Comparison of ENCODE assay signal across 9 cellular contexts in genomic region chr12:52945389-52946232, GRCh38. TPM values are rescaled to one million over a fixed set of nuclear protein-coding genes. Genes with fewer than 3 reads are reported as not detected.
DNase-seq lines count a peak whose midpoint lies in the region; ATAC-seq, FAIRE-seq and TF ChIP-seq lines count a peak whose summit lies in the region.
"Had no signal": no experiment of that assay in that cellular context is flagged by ENCODE, and none has a peak within 500 bp of the region (broad histone marks: within the 10 kb centered on the region; RNA-seq: fewer than 3 reads in every experiment).

No MANE protein-coding gene starts in this region.

- H3K27me3 ChIP-seq in HUES48 (ENCODE audit: control insufficient read depth, insufficient read depth, low read length) (no peaks in the 10 kb centered on the region), K562 (ENCODE audit: control insufficient read depth in 2 of 2, insufficient read depth in 2 of 2, low read length in 2 of 2) (no peaks in the 10 kb centered on the region), upper lobe of left lung (peaks cover 0 to 6% (median 0%) of the 10 kb centered on the region in 4 donors)

- no peak for TF ChIP-seq EP300 in K562 (IDR thresholded peaks at IDR 0.05; ENCODE audit: low read length)
- TF ChIP-seq EP300 in upper lobe of left lung (IDR thresholded peaks at IDR 0.05) = no peak

- no peak for TF ChIP-seq CTCF in K562 (IDR thresholded peaks at IDR 0.05 in 2 of 3, conservative IDR thresholded peaks at IDR 0.05 in 1 of 3; ENCODE audit: insufficient read depth in 2 of 3, low read depth in 1 of 3, low read length in 3 of 3)
- no peak for TF ChIP-seq CTCF in kidney (IDR thresholded peaks at IDR 0.05; ENCODE audit: borderline replicate concordance, extremely low read depth, insufficient read depth)
- no peak for TF ChIP-seq CTCF in upper lobe of left lung (IDR thresholded peaks at IDR 0.05)

- H2AFZ ChIP-seq in K562 (ENCODE audit: low read depth, low read length) = no peak overlapping the region

- intact Hi-C loops in K562 (cut with micrococcal nuclease) (no loop called here), kidney (cut with DNase I) (no loop called here)

- peaks cover 43% of the 10 kb centered on the region for H3K4me1 ChIP-seq in HUES48 (ENCODE audit: control insufficient read depth, insufficient read depth, low read length)
- H3K4me1 ChIP-seq in K562 (replicated peaks in 1 of 2; ENCODE audit: control insufficient read depth in 2 of 2, insufficient read depth in 2 of 2, low read length in 2 of 2) = peaks cover 58% of the 10 kb centered on the region in 2 experiments
- H3K4me1 ChIP-seq in kidney (ENCODE audit: control insufficient read depth in 1 of 2, insufficient read depth in 1 of 2, low read depth in 1 of 2, low read length in 2 of 2) = peaks cover 4 to 26% of the 10 kb centered on the region in 2 donors
- peaks cover 3 to 27% (median 16%) of the 10 kb centered on the region in 4 donors for H3K4me1 ChIP-seq in upper lobe of left lung

- TF ChIP-seq RAD21 in K562 (CRISPR knock-in tag; conservative IDR thresholded peaks at IDR 0.05 in 1 of 2, IDR thresholded peaks at IDR 0.05 in 1 of 2) = no peak

- H3K9ac ChIP-seq in HUES48 (ENCODE audit: low read depth, low read length) = peak overlapping the region; percentile 45
- peak overlapping the region; percentile 12 to 74; a peak in 1 of 4 replicates for H3K9ac ChIP-seq in K562 (ENCODE audit: insufficient read depth in 1 of 2, low read depth in 2 of 2, low read length in 2 of 2)
- H3K9ac ChIP-seq in kidney (ENCODE audit: low read length in 2 of 2) = no peak overlapping the region

- H3K4me2 ChIP-seq in K562 (ENCODE audit: insufficient read depth, low read length) = peak overlapping the region; percentile 8; the same call in 1 of the 2 replicates

- CTCF ChIA-PET in K562 (lab: Yijun Ruan, JAX; ENCODE audit: low intra/inter-chr PET ratio) = interaction anchor here (0.6 kb wide), 1 partner anchor 21 kb away, joined by 3 read pairs; no protein-coding TSS in a partner anchor

- POLR2A ChIA-PET in K562 (lab: Yijun Ruan, JAX) = interaction anchor here (0.8 to 4.7 kb wide), 4 partner anchors 15 to 50 kb away, joined by 3 to 16 read pairs (median 8); partner anchors contain the start of gene KRT8

- in situ Hi-C loops in K562 (cut with MboI) = no loop called here

- H3K4me3 ChIP-seq in HUES48 (ENCODE audit: low read depth, low read length) = peak overlapping the region; percentile 18; the same call in 1 of the 2 replicates
- no peak overlapping the region for H3K4me3 ChIP-seq in K562
- H3K4me3 ChIP-seq in kidney (ENCODE audit: low read length in 2 of 2) = no peak overlapping the region
- no peak overlapping the region for H3K4me3 ChIP-seq in upper lobe of left lung

- H3K36me3 ChIP-seq in HUES48 (ENCODE audit: control insufficient read depth, insufficient read depth, low read length) (peaks cover 7% of the 10 kb centered on the region), K562 (ENCODE audit: control insufficient read depth, insufficient read depth, low read length) (peaks cover 19% of the 10 kb centered on the region), kidney (ENCODE audit: control insufficient read depth in 1 of 2, insufficient read depth in 2 of 2, low read length in 2 of 2) (peaks cover 0 to under 1% of the 10 kb centered on the region in 2 donors), upper lobe of left lung (no peaks in the 10 kb centered on the region)

- no peaks in the 10 kb centered on the region for H3K9me3 ChIP-seq in HUES48 (ENCODE audit: control insufficient read depth, insufficient read depth, low read length)
- no peaks in the 10 kb centered on the region for H3K9me3 ChIP-seq in K562 (replicated peaks; ENCODE audit: control insufficient read depth, insufficient read depth, low read depth, low read length)
- H3K9me3 ChIP-seq in kidney (ENCODE audit: control insufficient read depth in 1 of 2, low read length in 2 of 2) = no peaks in the 10 kb centered on the region
- H3K9me3 ChIP-seq in upper lobe of left lung = no peaks in the 10 kb centered on the region

- H3K9me1 ChIP-seq in K562 (ENCODE audit: control insufficient read depth, insufficient read depth, low read length) = no peaks in the 10 kb centered on the region

- FAIRE-seq in K562 (lab: Jason Lieb, UNC) (no peak), kidney (lab: Jason Lieb, UNC) (no peak)

- H3K27ac ChIP-seq in HUES48 (ENCODE audit: low read depth, low read length) (peak overlapping the region; percentile 97), K562 (ENCODE audit: extremely low read depth, low read depth, low read length) (no peak overlapping the region), kidney (ENCODE audit: low read depth in 2 of 2, low read length in 2 of 2) (peak overlapping the region; percentile 69 to 81), upper lobe of left lung (peak overlapping the region; percentile 53 to 82 (median 78))

- DNase-seq in K562 (ENCODE audit: extremely low read depth in 1 of 4, low spot score in 3 of 4) (peak in 2 of 4 experiments; percentile 12 to 16), kidney (no peak), upper lobe of left lung (peak in 1 of 2 donors; percentile 66), NCI-H2081 (lab: John Stamatoyannopoulos, UW) (no peak), retina (no peak), midbrain (lab: John Stamatoyannopoulos, UW) (no peak)
- DNase-seq: activated CD4-positive, alpha-beta T cell treated with anti-CD3 and anti-CD28 coated beads, Interleukin-2, amount 50 U/mL, for 1 hour; stimulated activated CD4-positive, alpha-beta T cell treated with anti-CD3 and anti-CD28 coated beads, Interleukin-2, amount 100 ng/mL, for 24 hours had no signal

- no TSS peak for BruUV-seq in K562 (replicated peaks; lab: Mats Ljungman, UMichigan)

- WGBS in K562 (ENCODE audit: insufficient coverage, low coverage, missing lambda C conversion rate) = 32% methylated on average over 13 of the region's 13 CpGs
- 41 to 47% methylated on average over 13 of the region's 13 CpGs for WGBS in upper lobe of left lung, 2 donors

- TF ChIP-seq POLR2A in K562 (conservative IDR thresholded peaks at IDR 0.05) = no peak
- TF ChIP-seq POLR2A in upper lobe of left lung (IDR thresholded peaks at IDR 0.05) = no peak

- H4K20me1 ChIP-seq in K562 (replicated peaks; ENCODE audit: control insufficient read depth, insufficient read depth, low read length) = peaks cover 3% of the 10 kb centered on the region

- no peak for ATAC-seq in K562
- ATAC-seq in upper lobe of left lung (ENCODE audit: low FRiP score in 2 of 2) = peak; percentile 23 to 56

- H3K79me2 ChIP-seq in K562 (ENCODE audit: control insufficient read depth, insufficient read depth, low read length) = peaks cover 31% of the 10 kb centered on the region

TF ChIP-seq in K562, 482 proteins besides CTCF, POLR2A, EP300 and RAD21 (continues in another document):
- no peak for TF ChIP-seq SP2 (IDR thresholded peaks at IDR 0.05; ENCODE audit: extremely low read depth, low read depth, low read length, poor library complexity, severe bottlenecking)

RNA-seq across cellular contexts. Expression of gene KRT18, which starts 3.3 kb away (rescaled TPM):
- 104 and 217 TPM in 2 replicates for total RNA-seq in K562 (2011; cell fraction: chromatin; rRNA removed; ENCODE audit: low replicate concordance)
- total RNA-seq in K562 (2011; cell fraction: nucleolus; rRNA removed) = 123 and 155 TPM in 2 replicates
- 141 and 184 TPM in 2 replicates for total RNA-seq in K562 (2011; cell fraction: nucleoplasm; rRNA removed)
- total RNA-seq in K562 (2014; rRNA removed) = 486 and 561 TPM in 2 replicates
- total RNA-seq in K562 (2014; rRNA removed; fragmentation: Illumina TruSeq; extraction: Trizol) = 206 and 246 TPM in 2 replicates
- total RNA-seq in K562 (2015; rRNA removed; fragmentation: Illumina TruSeq; extraction: Trizol) = 279 and 281 TPM in 2 replicates
- total RNA-seq in K562 (2021) = 332 and 346 TPM in 2 replicates
- 349 and 358 TPM in 2 replicates for polyA plus RNA-seq in K562 (2011; rRNA removed)
- 448 and 603 TPM in 2 replicates for polyA plus RNA-seq in K562 (2011; cell fraction: cytosol; rRNA removed)
- polyA plus RNA-seq in K562 (2011; cell fraction: nucleus; rRNA removed) = 384 and 542 TPM in 2 replicates
- polyA plus RNA-seq in K562 (2012) = 369 and 519 TPM in 2 replicates
- polyA plus RNA-seq in K562 (2014; fragmentation: Illumina TruSeq; extraction: Trizol) = 323 and 346 TPM in 2 replicates
- 10 to 100 TPM; 26.3 to 34.2 TPM for polyA plus RNA-seq in K562 (2014; fragmentation: Nextera tagmentation; extraction: Ambion mirVana)
- polyA plus RNA-seq in K562 (2014; rRNA removed) = 231 and 235 TPM in 2 replicates
- polyA minus RNA-seq in K562 (2011; rRNA and poly(A)+ RNA removed) = 306 and 320 TPM in 2 replicates
- 439 and 476 TPM in 2 replicates for polyA minus RNA-seq in K562 (2011; cell fraction: cytosol; rRNA and poly(A)+ RNA removed)
- 86.2 and 137 TPM in 2 replicates for polyA minus RNA-seq in K562 (2011; cell fraction: nucleus; rRNA and poly(A)+ RNA removed)
- total RNA-seq in kidney = 386 TPM
- polyA plus RNA-seq in kidney (ENCODE audit: insufficient read depth, low read depth, low replicate concordance) = 245 TPM
- total RNA-seq in upper lobe of left lung = 1,000 to 10,000 TPM in 1 of 6 donors, 100 to 1,000 TPM in 4, 10 to 100 TPM in 1; 99.5 to 1,221 (median 355) TPM

RNA-seq across cellular contexts. Expression of gene KRT8, which starts 40.7 kb away (rescaled TPM):
- total RNA-seq in K562 (2011; cell fraction: chromatin; rRNA removed; ENCODE audit: low replicate concordance) = 132 and 303 TPM in 2 replicates
- total RNA-seq in K562 (2011; cell fraction: nucleolus; rRNA removed) = 225 and 301 TPM in 2 replicates
- 196 and 242 TPM in 2 replicates for total RNA-seq in K562 (2011; cell fraction: nucleoplasm; rRNA removed)
- total RNA-seq in K562 (2014; rRNA removed) (262 and 326 TPM in 2 replicates), K562 (2014; rRNA removed; fragmentation: Illumina TruSeq; extraction: Trizol) (157 and 159 TPM in 2 replicates), K562 (2015; rRNA removed; fragmentation: Illumina TruSeq; extraction: Trizol) (193 and 197 TPM in 2 replicates), K562 (2021) (364 and 392 TPM in 2 replicates), kidney (546 TPM), upper lobe of left lung (1,000 to 10,000 TPM in 1 of 6 donors, 100 to 1,000 TPM in 4, 10 to 100 TPM in 1; 90.1 to 1,458 (median 358) TPM)
- polyA plus RNA-seq in K562 (2011; rRNA removed) (616 and 661 TPM in 2 replicates), K562 (2014; fragmentation: Illumina TruSeq; extraction: Trizol) (260 and 315 TPM in 2 replicates), K562 (2014; fragmentation: Nextera tagmentation; extraction: Ambion mirVana) (10 to 100 TPM; 41.5 to 49.8 TPM), K562 (2014; rRNA removed) (388 and 435 TPM in 2 replicates), kidney (ENCODE audit: insufficient read depth, low read depth, low replicate concordance) (333 TPM)
- polyA plus RNA-seq in K562 (2011; cell fraction: cytosol; rRNA removed) = 730 and 1,428 TPM in 2 replicates
- 253 and 293 TPM in 2 replicates for polyA plus RNA-seq in K562 (2011; cell fraction: nucleus; rRNA removed)
- polyA plus RNA-seq in K562 (2012) = 420 and 432 TPM in 2 replicates
- polyA minus RNA-seq in K562 (2011; rRNA and poly(A)+ RNA removed) = 930 and 1,077 TPM in 2 replicates
- polyA minus RNA-seq in K562 (2011; cell fraction: cytosol; rRNA and poly(A)+ RNA removed) = 578 and 629 TPM in 2 replicates
- 134 and 183 TPM in 2 replicates for polyA minus RNA-seq in K562 (2011; cell fraction: nucleus; rRNA and poly(A)+ RNA removed)

Comparison
In these comparisons a context has a peak if more than half of its experiments do, and no peak if none do; other contexts are left out.
1. H3K9ac ChIP-seq: peak in HUES48 (single experiment) and K562 (2 of 2); none in kidney (0 of 2).